Comparison of ENCODE assay signal across 15 cellular contexts in the genomic region with DNA sequence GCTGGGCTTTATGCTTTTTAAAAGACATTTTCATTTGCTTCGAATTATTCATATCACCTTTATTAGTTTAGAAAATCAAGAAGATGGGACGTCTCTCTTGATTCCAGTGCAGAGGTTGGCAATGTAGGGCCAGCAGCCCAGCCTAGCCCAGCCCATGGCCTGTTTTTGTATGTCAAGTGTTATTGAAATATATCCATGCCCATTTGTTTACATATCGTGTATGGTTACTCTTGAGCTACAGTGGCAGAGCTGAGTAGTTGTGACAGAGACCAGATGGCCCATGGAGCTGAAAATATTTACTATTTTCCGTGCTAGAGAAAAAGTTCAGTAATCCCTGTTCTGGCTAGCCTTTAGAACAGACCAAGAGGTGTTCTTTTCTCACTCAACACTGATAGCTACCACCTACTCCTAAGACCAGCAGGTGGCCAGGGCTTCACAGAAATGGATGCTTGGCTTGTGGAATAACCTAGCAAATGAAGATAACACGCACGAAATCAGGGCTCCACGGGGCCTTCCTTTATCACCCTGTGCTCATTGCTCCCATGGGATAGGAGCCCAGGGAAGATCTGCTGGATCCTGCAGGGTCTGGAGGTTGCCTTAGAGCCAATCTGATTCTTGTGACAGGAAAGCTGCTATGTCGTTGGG.
"Had no signal": no experiment of that assay in that cellular context is flagged by ENCODE, and none has a peak within 500 bp of the region (broad histone marks: within the 10 kb centered on the region; RNA-seq: fewer than 3 reads in every experiment).

No MANE protein-coding gene starts in this region.

- H3K9ac ChIP-seq: neural progenitor cell had no signal

- H2AFZ ChIP-seq: neural progenitor cell had no signal

- ATAC-seq: activated T-helper 17 cell treated with anti-CD3 and anti-CD28 coated beads, Interleukin-2, amount 50 U/mL, for 72 hours; left colon; stimulated activated naive CD8-positive, alpha-beta T cell treated with anti-CD3 and anti-CD28 coated beads, Interleukin-15, amount 100 ng/mL, for 72 hours had no signal

- H3K27me3 ChIP-seq: neural progenitor cell had no signal

- DNase-seq: activated CD4-positive, alpha-beta T cell treated with anti-CD3 and anti-CD28 coated beads, Interleukin-2, amount 50 U/mL, for 48 hours; activated CD4-positive, CD25-positive, alpha-beta regulatory T cell treated with anti-CD3 and anti-CD28 coated beads, Interleukin-2, amount 50 U/mL, for 72 hours; activated naive CD4-positive, alpha-beta T cell treated with Interleukin-2 at 50 U/mL for 16 hours; aorta; cerebellar nuclear complex; effector memory CD4-positive, alpha-beta T cell; foreskin melanocyte; head of caudate nucleus; left colon; naive B cell; stimulated activated CD4-positive, alpha-beta T cell treated with anti-CD3 and anti-CD28 coated beads, Interleukin-1b, Interleukin-23, amount 100 ng/mL, for 48 hours; stimulated activated naive CD8-positive, alpha-beta T cell treated with anti-CD3 and anti-CD28 coated beads, Interleukin-15, amount 100 ng/mL, for 72 hours; T-helper 9 cell had no signal

- H3K36me3 ChIP-seq: neural progenitor cell had no signal

- H3K4me3 ChIP-seq: neural progenitor cell had no signal

- H3K27ac ChIP-seq: neural progenitor cell had no signal

- H3K4me2 ChIP-seq: neural progenitor cell had no signal
